ENCODE assay signal across 8 cellular contexts in the genomic region with DNA sequence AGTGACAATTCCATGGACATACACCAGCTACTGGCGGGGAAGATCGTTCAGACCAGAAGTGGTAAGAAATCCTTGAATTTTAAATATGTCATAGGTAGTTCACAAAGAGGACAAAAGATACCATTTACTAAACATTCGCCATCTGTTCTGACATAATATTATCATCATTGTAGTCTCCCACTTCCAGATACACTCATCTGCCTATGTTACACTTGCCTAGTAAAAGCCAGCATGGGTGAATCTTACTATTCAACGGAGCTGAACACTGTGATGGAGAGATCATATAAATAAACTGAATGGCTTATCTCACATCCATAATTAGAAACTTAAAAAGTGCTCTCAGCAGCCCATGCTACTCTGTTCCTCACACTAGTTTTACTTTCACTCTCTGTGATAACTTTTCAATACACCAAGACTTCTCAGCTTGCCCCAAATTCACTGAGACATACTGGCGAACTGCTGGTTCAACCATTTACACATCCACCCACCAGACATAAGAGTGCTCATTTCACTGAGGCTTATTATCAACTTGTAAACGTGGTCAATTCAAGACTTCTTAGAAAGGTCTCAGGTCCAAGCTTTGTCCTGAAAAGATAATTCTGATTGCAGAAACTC. TPM values are rescaled to one million over a fixed set of nuclear protein-coding genes. Genes with fewer than 3 reads are reported as not detected.
DNase-seq lines count a peak whose midpoint lies in the region; ATAC-seq and TF ChIP-seq lines count a peak whose summit lies in the region.

No MANE protein-coding gene starts in this region.

- peak overlapping the region; percentile 83 for H3K4me3 ChIP-seq in effector memory CD4-positive, alpha-beta T cell (ENCODE audit: insufficient read depth, low read depth, low read length, poor library complexity, severe bottlenecking)

- H3K4me3 Mint-ChIP-seq in activated CD4-positive, alpha-beta T cell treated with anti-CD3 and anti-CD28 coated beads, Interleukin-2, amount 10 ng/mL, durations not matched to agents 7 days and 5 days: peak overlapping the region; percentile 97
- H3K4me3 Mint-ChIP-seq in natural killer cell: peak overlapping the region; percentile 97

- no peak for TF ChIP-seq CTCF in natural killer cell (IDR thresholded peaks at IDR 0.05)

- CTCF ChIA-PET in activated CD4-positive, alpha-beta T cell treated with anti-CD3 and anti-CD28 coated beads, Interleukin-2, amount 10 ng/mL, durations not matched to agents 7 days and 5 days (lab: Charles Lee): interaction anchor here (0.8 to 3.1 kb wide), 15 partner anchors 8 to 259 kb away, joined by 3 to 22 read pairs (median 4); partner anchors contain the start of gene FMO4

- H3K9me3 ChIP-seq in effector memory CD4-positive, alpha-beta T cell (ENCODE audit: control insufficient read depth, low read length): no peaks in the 10 kb centered on the region

- POLR2A ChIA-PET in activated CD4-positive, alpha-beta T cell treated with anti-CD3 and anti-CD28 coated beads, Interleukin-2, amount 10 ng/mL, durations not matched to agents 7 days and 5 days (lab: Charles Lee): interaction anchor here (0.6 kb wide), 1 partner anchor 139 kb away, joined by 3 read pairs; no protein-coding TSS in a partner anchor

- intact Hi-C loops in natural killer cell (cut with micrococcal nuclease): loop anchor here (1.0 to 10.0 kb wide), 7 partner anchors 42 to 1593 kb away; partner anchors contain the start of genes KIFAP3, METTL13, SCYL3 and SUCO

- H3K4me1 Mint-ChIP-seq in activated CD4-positive, alpha-beta T cell treated with anti-CD3 and anti-CD28 coated beads, Interleukin-2, amount 10 ng/mL, durations not matched to agents 7 days and 5 days: peaks cover 42% of the 10 kb centered on the region
- peaks cover 50% of the 10 kb centered on the region in 2 donors for H3K4me1 Mint-ChIP-seq in natural killer cell

- H3K27me3 ChIP-seq in effector memory CD4-positive, alpha-beta T cell (replicated peaks; ENCODE audit: control insufficient read depth, insufficient read depth, low read length, poor library complexity, severe bottlenecking): no peaks in the 10 kb centered on the region

- DNase-seq in activated CD4-positive, alpha-beta T cell treated with anti-CD3 and anti-CD28 coated beads, Interleukin-2, amount 10 ng/mL, durations not matched to agents 7 days and 5 days: no peak
- no peak for DNase-seq in activated CD4-positive, alpha-beta T cell treated with anti-CD3 and anti-CD28 coated beads, Interleukin-2, amount 50 U/mL, for 1 hour
- peak; percentile 87 for DNase-seq in NOMO-1 treated with DMSO at 0.1 percent for 48 hours (lab: John Stamatoyannopoulos, UW; ENCODE audit: unreplicated experiment)
- no peak for DNase-seq in effector memory CD4-positive, alpha-beta T cell
- no peak for DNase-seq in natural killer cell
- DNase-seq in NK-92 (lab: John Stamatoyannopoulos, UW; ENCODE audit: unreplicated experiment): no peak
- no peak for DNase-seq in SW 1271 (lab: John Stamatoyannopoulos, UW)

- H3K27ac Mint-ChIP-seq in activated CD4-positive, alpha-beta T cell treated with anti-CD3 and anti-CD28 coated beads, Interleukin-2, amount 10 ng/mL, durations not matched to agents 7 days and 5 days: peak overlapping the region; percentile 91
- H3K27ac Mint-ChIP-seq in natural killer cell: peak overlapping the region; percentile 99 to 100

- H3K9me3 Mint-ChIP-seq in activated CD4-positive, alpha-beta T cell treated with anti-CD3 and anti-CD28 coated beads, Interleukin-2, amount 10 ng/mL, durations not matched to agents 7 days and 5 days: no peaks in the 10 kb centered on the region
- no peaks in the 10 kb centered on the region for H3K9me3 Mint-ChIP-seq in natural killer cell

- peaks cover 21% of the 10 kb centered on the region for H3K36me3 Mint-ChIP-seq in activated CD4-positive, alpha-beta T cell treated with anti-CD3 and anti-CD28 coated beads, Interleukin-2, amount 10 ng/mL, durations not matched to agents 7 days and 5 days (ENCODE audit: low read depth)
- H3K36me3 Mint-ChIP-seq in natural killer cell: no peaks in the 10 kb centered on the region

- peaks cover 3% of the 10 kb centered on the region for H3K36me3 ChIP-seq in effector memory CD4-positive, alpha-beta T cell (ENCODE audit: control insufficient read depth, insufficient read depth, low read length)

- H3K4me1 ChIP-seq in effector memory CD4-positive, alpha-beta T cell (ENCODE audit: control insufficient read depth, insufficient read depth, low read length, poor library complexity, severe bottlenecking): peaks cover 9% of the 10 kb centered on the region

- peak overlapping the region; percentile 100 for H3K27ac ChIP-seq in effector memory CD4-positive, alpha-beta T cell (ENCODE audit: insufficient read depth, low read length, poor library complexity, severe bottlenecking)

- H3K27me3 Mint-ChIP-seq in activated CD4-positive, alpha-beta T cell treated with anti-CD3 and anti-CD28 coated beads, Interleukin-2, amount 10 ng/mL, durations not matched to agents 7 days and 5 days: no peaks in the 10 kb centered on the region
- H3K27me3 Mint-ChIP-seq in natural killer cell (ENCODE audit: low read depth in 2 of 2): peaks cover 0 to 5% of the 10 kb centered on the region in 2 donors

- peak; percentile 65 for ATAC-seq in HG02798 (IDR thresholded peaks at IDR 0.05; ENCODE audit: poor library complexity, unreplicated experiment)
- peak; percentile 41 to 65 (median 46) for ATAC-seq in natural killer cell

RNA-seq across cellular contexts. Expression of gene PRRC2C, which starts 0.5 kb away (rescaled TPM):
- 100 to 1,000 TPM; 208 to 259 TPM for total RNA-seq in activated CD4-positive, alpha-beta T cell treated with anti-CD3 and anti-CD28 coated beads, Interleukin-2, amount 10 ng/mL, durations not matched to agents 7 days and 5 days
- total RNA-seq in natural killer cell: 100 to 1,000 TPM; 330 to 355 (median 353) TPM
